In genomic region chr9:4762889-4763521, GRCh38 we compare ENCODE assay signal across 1 cellular context.
TF ChIP-seq lines count a peak whose summit lies in the region.

No MANE protein-coding gene starts in this region.

TF ChIP-seq in H1, 55 proteins besides CTCF, POLR2A, EP300 and RAD21:
- TF ChIP-seq ATF2 (IDR thresholded peaks at IDR 0.05; ENCODE audit: low read length) (no peak), ASH2L (IDR thresholded peaks at IDR 0.05; ENCODE audit: low read length) (peak; percentile 9), SAP30 (IDR thresholded peaks at IDR 0.05; ENCODE audit: insufficient read depth, insufficient replicate concordance, low read length) (no peak), YY1 (IDR thresholded peaks at IDR 0.05; ENCODE audit: low read depth, low read length) (no peak)
